In the genomic region with DNA sequence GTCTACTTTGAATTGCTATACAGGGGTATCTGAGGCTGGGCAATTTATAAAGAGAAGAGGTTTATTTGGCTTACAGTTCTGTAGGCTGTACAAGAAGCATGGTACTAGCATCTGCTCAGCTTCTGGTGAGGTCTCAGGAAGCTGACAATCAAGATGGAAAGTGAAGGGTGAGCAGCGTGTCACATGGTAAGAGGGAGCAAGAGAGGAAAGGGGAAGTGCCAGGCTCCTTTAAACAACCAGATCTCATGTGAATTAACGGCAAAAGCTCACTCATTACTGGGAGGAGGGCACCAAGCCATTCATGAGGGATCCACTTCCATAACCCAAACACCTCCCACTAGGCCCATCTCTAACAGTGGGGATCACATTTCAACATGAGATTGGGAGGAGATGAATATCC, we compare ENCODE assay signal across 20 cellular contexts.
DNase-seq lines count a peak whose midpoint lies in the region; ATAC-seq and TF ChIP-seq lines count a peak whose summit lies in the region.
"Had no signal": no experiment of that assay in that cellular context is flagged by ENCODE, and none has a peak within 500 bp of the region (broad histone marks: within the 10 kb centered on the region; RNA-seq: fewer than 3 reads in every experiment).

No MANE protein-coding gene starts in this region.

- WGBS in suprapubic skin = 83% methylated on average over 2 of the region's 2 CpGs

- H3K27me3 ChIP-seq in suprapubic skin = no peaks in the 10 kb centered on the region

- H3K9me3 ChIP-seq in suprapubic skin = no peaks in the 10 kb centered on the region
- H3K9me3 ChIP-seq: A549 had no signal

- H3K27ac ChIP-seq in suprapubic skin = no peak overlapping the region
- H3K27ac ChIP-seq: A549, KMS-11, RWPE1 had no signal

- no peak for TF ChIP-seq CTCF in suprapubic skin (IDR thresholded peaks at IDR 0.05)

- no peak for ATAC-seq in GM18909 (IDR thresholded peaks at IDR 0.05; ENCODE audit: poor library complexity, unreplicated experiment)
- ATAC-seq: A549, SK-N-SH treated with all-trans-retinoic acid at 6 μM for 48 hours had no signal

- no peak for TF ChIP-seq EP300 in suprapubic skin (IDR thresholded peaks at IDR 0.05)

- no peaks in the 10 kb centered on the region for H3K4me1 ChIP-seq in suprapubic skin
- H3K4me1 ChIP-seq: A549 had no signal

- peak; percentile 17 for DNase-seq in CMK (ENCODE audit: low read depth)
- peak; percentile 49 for DNase-seq in KBM-7
- DNase-seq in NCI-H69 (lab: John Stamatoyannopoulos, UW) = peak; percentile 38
- DNase-seq in UCSD-AML1 (lab: John Stamatoyannopoulos, UW; ENCODE audit: unreplicated experiment) = peak; percentile 5
- no peak for DNase-seq in suprapubic skin (ENCODE audit: low spot score in 2 of 2)
- DNase-seq in GM19238 (ENCODE audit: insufficient read length, low spot score) = no peak
- DNase-seq: DMS53, GDM1, GOT3, HCEC 1CT, NCI-H1092, NCI-H1436 treated with DMSO at 0.1 percent for 48 hours, NCI-H1930, NCI-H774, SHP77 treated with DMSO at 0.1 percent for 48 hours had no signal

- TF ChIP-seq POLR2A in suprapubic skin (IDR thresholded peaks at IDR 0.05) = no peak

- in situ Hi-C loops in KBM-7 (cut with MboI; ENCODE audit: low pct_unique_long_range_greater_than_20kb, low sequenced_read_pairs) = no loop called here

- no peak overlapping the region for H3K4me3 ChIP-seq in suprapubic skin
- H3K4me3 ChIP-seq: A549 had no signal

- H3K36me3 ChIP-seq in suprapubic skin = no peaks in the 10 kb centered on the region

Comparison
In these comparisons a context has a peak if more than half of its experiments do, and no peak if none do; other contexts are left out.
1. DNase-seq: peak in CMK (single experiment), KBM-7 (single experiment), NCI-H69 (single experiment) and UCSD-AML1 (single experiment); none in suprapubic skin (0 of 2) and GM19238 (single experiment).